Comparison of ENCODE assay signal across 1 cellular context in the genomic region with DNA sequence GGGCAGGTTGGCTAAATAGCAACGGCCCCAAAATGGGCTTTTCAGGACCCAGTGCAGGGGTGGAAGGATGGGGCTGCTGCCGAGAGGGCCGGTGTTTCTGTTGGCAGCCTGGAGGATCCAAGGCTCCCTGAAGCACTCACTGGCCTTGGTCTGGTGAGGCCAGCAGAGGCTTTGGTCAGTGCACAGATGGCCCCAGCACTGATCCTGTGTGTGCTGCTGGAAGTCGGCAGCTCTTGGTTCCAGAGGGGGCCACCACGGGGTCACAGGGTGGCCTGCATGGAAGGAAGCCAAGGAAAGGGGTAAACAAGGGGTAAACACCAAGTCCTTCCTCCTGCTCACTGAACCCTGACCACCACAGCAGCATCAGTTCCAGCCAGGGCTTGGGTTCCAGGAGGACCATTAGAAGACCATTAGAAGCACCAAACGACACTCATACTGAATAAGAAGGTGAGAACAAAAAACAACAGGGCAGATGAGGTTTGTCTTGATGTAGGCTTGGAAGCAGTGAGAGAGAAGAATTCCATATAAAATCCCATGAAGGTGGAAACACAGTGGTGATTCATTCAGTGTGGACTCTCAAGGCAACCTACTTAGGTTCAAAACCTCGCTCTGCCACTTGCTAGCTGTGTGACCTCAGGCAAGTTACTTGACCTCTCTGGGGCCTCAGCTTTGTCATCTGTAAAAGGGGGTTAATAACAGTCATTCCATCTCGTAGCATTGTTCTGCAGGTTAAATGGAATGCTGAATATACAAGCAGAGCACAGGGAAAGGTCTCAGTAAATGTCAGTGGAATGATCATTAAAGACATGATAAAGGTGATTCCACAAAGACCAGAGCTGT.
TF ChIP-seq lines count a peak whose summit lies in the region.

No MANE protein-coding gene starts in this region.

TF ChIP-seq in HepG2, 621 proteins besides CTCF, POLR2A, EP300 and RAD21 (continued from another document):
- no peak for TF ChIP-seq TCF12 (IDR thresholded peaks at IDR 0.05)
- no peak for TF ChIP-seq TCF12 (CRISPR knock-in tag; IDR thresholded peaks at IDR 0.05)
- peak; percentile 73; the same call in 1 of the 2 replicates for TF ChIP-seq ZMYM3 (CRISPR knock-in tag; IDR thresholded peaks at IDR 0.05)
- TF ChIP-seq RBAK (CRISPR knock-in tag; IDR thresholded peaks at IDR 0.05), result no peak
- TF ChIP-seq ZNF781 (CRISPR knock-in tag; IDR thresholded peaks at IDR 0.05; ENCODE audit: borderline replicate concordance, not compliant biosample characterization), result no peak
- no peak for TF ChIP-seq ZFX (CRISPR knock-in tag; IDR thresholded peaks at IDR 0.05; ENCODE audit: low read depth)
- TF ChIP-seq ZNF30 (CRISPR knock-in tag; IDR thresholded peaks at IDR 0.05), result no peak
- TF ChIP-seq ZNF615 (CRISPR knock-in tag; IDR thresholded peaks at IDR 0.05; ENCODE audit: borderline replicate concordance), result no peak
- TF ChIP-seq SMAD3 (CRISPR knock-in tag; IDR thresholded peaks at IDR 0.05), result no peak
- peak; percentile 72 for TF ChIP-seq ZNF629 (CRISPR knock-in tag; conservative IDR thresholded peaks at IDR 0.05)
- peak; percentile 81; the same call in 1 of the 2 replicates for TF ChIP-seq CHD4 (IDR thresholded peaks at IDR 0.05; ENCODE audit: borderline replicate concordance, low read length)
- TF ChIP-seq, protein P1, sequence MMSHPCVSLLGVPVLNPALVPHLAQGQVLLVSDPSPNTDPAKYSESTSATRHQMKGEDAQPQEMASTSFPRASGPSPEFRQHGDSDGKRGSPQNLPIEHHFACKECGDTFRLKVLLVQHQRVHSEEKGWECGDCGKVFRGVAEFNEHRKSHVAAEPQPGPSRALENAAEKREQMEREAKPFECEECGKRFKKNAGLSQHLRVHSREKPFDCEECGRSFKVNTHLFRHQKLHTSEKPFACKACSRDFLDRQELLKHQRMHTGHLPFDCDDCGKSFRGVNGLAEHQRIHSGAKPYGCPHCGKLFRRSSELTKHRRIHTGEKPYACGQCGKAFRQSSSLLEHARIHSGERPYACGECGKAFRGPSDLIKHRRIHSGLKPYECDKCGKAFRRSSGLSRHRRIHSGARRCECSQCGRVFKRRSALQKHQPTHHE (CRISPR knock-in tag; IDR thresholded peaks at IDR 0.05; ENCODE audit: borderline replicate concordance), result no peak
- no peak for TF ChIP-seq ZNF549 (CRISPR knock-in tag; IDR thresholded peaks at IDR 0.05)
- TF ChIP-seq FOXA1 (IDR thresholded peaks at IDR 0.05), result no peak
- no peak for TF ChIP-seq FOXA1 (CRISPR knock-in tag; IDR thresholded peaks at IDR 0.05)
